Comparison of ENCODE assay signal across 20 cellular contexts in genomic region chr6:15775741-15776140, GRCh38.
DNase-seq lines count a peak whose midpoint lies in the region; ATAC-seq lines count a peak whose summit lies in the region.
"Had no signal": no experiment of that assay in that cellular context is flagged by ENCODE, and none has a peak within 500 bp of the region (broad histone marks: within the 10 kb centered on the region; RNA-seq: fewer than 3 reads in every experiment).

No MANE protein-coding gene starts in this region.

- no peak for ATAC-seq in stimulated activated memory B cell treated with anti-CD40 and anti-IgM and Interleukin-4, amounts not matched to agents 10 μg/mL and 1 μg/mL and 100 μg/mL, for 72 hours
- no peak for ATAC-seq in GM18873 (IDR thresholded peaks at IDR 0.05; ENCODE audit: low FRiP score, unreplicated experiment)
- ATAC-seq: HepG2, Right ventricle myocardium inferior had no signal

- peaks cover 5% of the 10 kb centered on the region for H3K27me3 Mint-ChIP-seq in activated naive CD4-positive, alpha-beta T cell treated with anti-CD3 and anti-CD28 coated beads for 36 hours (ENCODE audit: low read depth)
- H3K27me3 Mint-ChIP-seq in activated naive CD4-positive, alpha-beta T cell treated with anti-CD3 and anti-CD28 coated beads, Interleukin-2, amount 10 ng/mL, durations not matched to agents 7 days and 5 days, result no peaks in the 10 kb centered on the region
- H3K27me3 Mint-ChIP-seq in activated CD4-positive, alpha-beta memory T cell treated with anti-CD3 and anti-CD28 coated beads for 36 hours, result peaks cover 3% of the 10 kb centered on the region
- H3K27me3 Mint-ChIP-seq in activated naive CD8-positive, alpha-beta T cell, result no peaks in the 10 kb centered on the region
- H3K27me3 Mint-ChIP-seq in stimulated activated memory B cell treated with anti-CD40 and anti-IgM and Interleukin-4, amounts not matched to agents 10 μg/mL and 1 μg/mL and 100 μg/mL, for 72 hours, result no peaks in the 10 kb centered on the region

- no peak for DNase-seq in activated naive CD4-positive, alpha-beta T cell treated with anti-CD3 and anti-CD28 coated beads for 36 hours
- DNase-seq in activated naive CD4-positive, alpha-beta T cell treated with anti-CD3 and anti-CD28 coated beads, Interleukin-2, amount 10 ng/mL, durations not matched to agents 7 days and 5 days, result no peak
- DNase-seq in activated CD4-positive, alpha-beta memory T cell treated with anti-CD3 and anti-CD28 coated beads for 36 hours, result no peak
- DNase-seq in stimulated activated CD4-positive, alpha-beta T cell treated with anti-CD3 and anti-CD28 coated beads, Interleukin-12 subunit alpha, Interleukin-12 subunit beta, amount 100 ng/mL, for 4 hours, result no peak
- DNase-seq: ACHN, C1 segment of cervical spinal cord, DMS79 treated with DMSO at 0.1 percent for 48 hours, HFFc6, KBM-7, MV-4-11, NCI-H1417, NCI-H187, NCI-H2107, NCI-H510A treated with DMSO at 0.1 percent for 48 hours, NCI-H774 had no signal

- no peaks in the 10 kb centered on the region for H3K9me3 Mint-ChIP-seq in activated naive CD4-positive, alpha-beta T cell treated with anti-CD3 and anti-CD28 coated beads for 36 hours
- no peaks in the 10 kb centered on the region for H3K9me3 Mint-ChIP-seq in activated naive CD4-positive, alpha-beta T cell treated with anti-CD3 and anti-CD28 coated beads, Interleukin-2, amount 10 ng/mL, durations not matched to agents 7 days and 5 days
- H3K9me3 Mint-ChIP-seq in activated CD4-positive, alpha-beta memory T cell treated with anti-CD3 and anti-CD28 coated beads for 36 hours, result no peaks in the 10 kb centered on the region
- H3K9me3 Mint-ChIP-seq in activated naive CD8-positive, alpha-beta T cell (ENCODE audit: low read depth), result no peaks in the 10 kb centered on the region
- no peaks in the 10 kb centered on the region for H3K9me3 Mint-ChIP-seq in stimulated activated memory B cell treated with anti-CD40 and anti-IgM and Interleukin-4, amounts not matched to agents 10 μg/mL and 1 μg/mL and 100 μg/mL, for 72 hours

- intact Hi-C loops in activated naive CD4-positive, alpha-beta T cell treated with anti-CD3 and anti-CD28 coated beads for 36 hours (cut with micrococcal nuclease), result loop anchor here (1.0 to 10.0 kb wide), 16 partner anchors 40 to 1498 kb away; partner anchors contain the start of gene ATXN1
- intact Hi-C loops in activated CD4-positive, alpha-beta memory T cell treated with anti-CD3 and anti-CD28 coated beads for 36 hours (cut with micrococcal nuclease), result loop anchor here (1.0 to 10.0 kb wide), 9 partner anchors 40 to 919 kb away; no protein-coding TSS in a partner anchor

- POLR2A ChIA-PET in activated CD4-positive, alpha-beta memory T cell treated with anti-CD3 and anti-CD28 coated beads for 36 hours (lab: Charles Lee), result interaction anchor here (0.7 to 2.2 kb wide), 5 partner anchors 40 to 355 kb away, joined by 3 to 12 read pairs (median 4); no protein-coding TSS in a partner anchor

- H3K4me3 Mint-ChIP-seq in activated naive CD4-positive, alpha-beta T cell treated with anti-CD3 and anti-CD28 coated beads for 36 hours, result no peak overlapping the region
- no peak overlapping the region for H3K4me3 Mint-ChIP-seq in activated naive CD4-positive, alpha-beta T cell treated with anti-CD3 and anti-CD28 coated beads, Interleukin-2, amount 10 ng/mL, durations not matched to agents 7 days and 5 days
- peak overlapping the region; percentile 23 for H3K4me3 Mint-ChIP-seq in activated CD4-positive, alpha-beta memory T cell treated with anti-CD3 and anti-CD28 coated beads for 36 hours
- H3K4me3 Mint-ChIP-seq in activated naive CD8-positive, alpha-beta T cell, result no peak overlapping the region
- no peak overlapping the region for H3K4me3 Mint-ChIP-seq in stimulated activated memory B cell treated with anti-CD40 and anti-IgM and Interleukin-4, amounts not matched to agents 10 μg/mL and 1 μg/mL and 100 μg/mL, for 72 hours
- H3K4me3 Mint-ChIP-seq: HFFc6 had no signal

- H3K36me3 Mint-ChIP-seq in activated naive CD4-positive, alpha-beta T cell treated with anti-CD3 and anti-CD28 coated beads for 36 hours (ENCODE audit: low read depth), result no peaks in the 10 kb centered on the region
- no peaks in the 10 kb centered on the region for H3K36me3 Mint-ChIP-seq in activated naive CD4-positive, alpha-beta T cell treated with anti-CD3 and anti-CD28 coated beads, Interleukin-2, amount 10 ng/mL, durations not matched to agents 7 days and 5 days
- no peaks in the 10 kb centered on the region for H3K36me3 Mint-ChIP-seq in activated CD4-positive, alpha-beta memory T cell treated with anti-CD3 and anti-CD28 coated beads for 36 hours
- H3K36me3 Mint-ChIP-seq in activated naive CD8-positive, alpha-beta T cell, result no peaks in the 10 kb centered on the region
- peaks cover 3% of the 10 kb centered on the region for H3K36me3 Mint-ChIP-seq in stimulated activated memory B cell treated with anti-CD40 and anti-IgM and Interleukin-4, amounts not matched to agents 10 μg/mL and 1 μg/mL and 100 μg/mL, for 72 hours

- CTCF ChIA-PET in activated naive CD4-positive, alpha-beta T cell treated with anti-CD3 and anti-CD28 coated beads for 36 hours (lab: Charles Lee), result interaction anchor here (0.6 to 2.7 kb wide), 8 partner anchors 11 to 535 kb away, joined by 3 to 7 read pairs (median 4); no protein-coding TSS in a partner anchor
- CTCF ChIA-PET in activated naive CD4-positive, alpha-beta T cell treated with anti-CD3 and anti-CD28 coated beads, Interleukin-2, amount 10 ng/mL, durations not matched to agents 7 days and 5 days (lab: Charles Lee), result interaction anchor here (1.3 kb wide), 1 partner anchor 84 kb away, joined by 4 read pairs; no protein-coding TSS in a partner anchor
- CTCF ChIA-PET in activated CD4-positive, alpha-beta memory T cell treated with anti-CD3 and anti-CD28 coated beads for 36 hours (lab: Charles Lee), result interaction anchor here (0.9 to 3.6 kb wide), 6 partner anchors 40 to 361 kb away, joined by 3 to 14 read pairs (median 6); partner anchors contain the start of gene MYLIP

- peak overlapping the region; percentile 76 for H3K27ac Mint-ChIP-seq in activated naive CD4-positive, alpha-beta T cell treated with anti-CD3 and anti-CD28 coated beads for 36 hours
- no peak overlapping the region for H3K27ac Mint-ChIP-seq in activated naive CD4-positive, alpha-beta T cell treated with anti-CD3 and anti-CD28 coated beads, Interleukin-2, amount 10 ng/mL, durations not matched to agents 7 days and 5 days
- H3K27ac Mint-ChIP-seq in activated CD4-positive, alpha-beta memory T cell treated with anti-CD3 and anti-CD28 coated beads for 36 hours, result peak overlapping the region; percentile 88
- H3K27ac Mint-ChIP-seq in activated naive CD8-positive, alpha-beta T cell, result peak overlapping the region; percentile 79
- H3K27ac Mint-ChIP-seq in stimulated activated memory B cell treated with anti-CD40 and anti-IgM and Interleukin-4, amounts not matched to agents 10 μg/mL and 1 μg/mL and 100 μg/mL, for 72 hours, result peak overlapping the region; percentile 64
- H3K27ac Mint-ChIP-seq: HFFc6 had no signal

- H3K4me1 Mint-ChIP-seq in activated naive CD4-positive, alpha-beta T cell treated with anti-CD3 and anti-CD28 coated beads for 36 hours (ENCODE audit: low read depth), result peaks cover 43% of the 10 kb centered on the region
- H3K4me1 Mint-ChIP-seq in activated naive CD4-positive, alpha-beta T cell treated with anti-CD3 and anti-CD28 coated beads, Interleukin-2, amount 10 ng/mL, durations not matched to agents 7 days and 5 days, result peaks cover 3% of the 10 kb centered on the region
- peaks cover 76% of the 10 kb centered on the region for H3K4me1 Mint-ChIP-seq in activated CD4-positive, alpha-beta memory T cell treated with anti-CD3 and anti-CD28 coated beads for 36 hours (ENCODE audit: low read depth)
- H3K4me1 Mint-ChIP-seq in activated naive CD8-positive, alpha-beta T cell (ENCODE audit: low read depth), result peaks cover 16% of the 10 kb centered on the region
- peaks cover 27% of the 10 kb centered on the region for H3K4me1 Mint-ChIP-seq in stimulated activated memory B cell treated with anti-CD40 and anti-IgM and Interleukin-4, amounts not matched to agents 10 μg/mL and 1 μg/mL and 100 μg/mL, for 72 hours
